20 cellular contexts compared by ENCODE assay signal in the genomic region with DNA sequence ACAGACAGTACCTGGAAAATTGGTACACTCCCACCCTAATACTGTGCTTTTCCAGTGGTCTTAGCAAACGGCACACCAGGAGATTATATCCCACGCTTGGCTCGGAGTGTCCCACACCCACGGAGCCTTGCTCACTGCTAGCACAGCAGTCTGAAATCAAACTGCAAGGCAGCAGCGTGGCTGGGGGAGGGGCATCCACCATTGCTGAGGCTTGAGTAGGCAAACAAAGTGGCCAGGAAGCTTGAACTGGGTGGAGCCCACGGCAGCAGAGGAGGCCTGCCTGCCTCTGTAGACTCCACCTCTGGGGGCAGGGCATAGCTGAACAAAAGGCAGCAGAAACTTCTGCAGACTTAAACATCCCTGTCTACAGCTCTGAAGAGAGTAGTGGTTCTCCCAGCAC. TPM values are rescaled to one million over a fixed set of nuclear protein-coding genes. Genes with fewer than 3 reads are reported as not detected.
"Had no signal": no experiment of that assay in that cellular context is flagged by ENCODE, and none has a peak within 500 bp of the region (broad histone marks: within the 10 kb centered on the region; RNA-seq: fewer than 3 reads in every experiment).

No MANE protein-coding gene starts in this region.

RNA-seq across cellular contexts. Expression of a gene that starts 56.1 kb away (rescaled TPM):
- total RNA-seq: activated B cell treated with CpG ODN at 0.5 μM for 24 hours; activated CD4-positive, alpha-beta memory T cell treated with anti-CD3 and anti-CD28 coated beads for 36 hours; activated CD4-positive, alpha-beta T cell treated with anti-CD3 and anti-CD28 coated beads, Interleukin-2, amount 10 ng/mL, durations not matched to agents 24 days and 14 days; activated CD8-positive, alpha-beta memory T cell treated with anti-CD3 and anti-CD28 coated beads for 36 hours; activated CD8-positive, alpha-beta T cell treated with anti-CD3 and anti-CD28 coated beads for 36 hours; activated naive CD4-positive, alpha-beta T cell treated with anti-CD3 and anti-CD28 coated beads for 36 hours; activated naive CD4-positive, alpha-beta T cell treated with anti-CD3 and anti-CD28 coated beads, Interleukin-2, amount 50 U/mL, for 72 hours; activated naive CD8-positive, alpha-beta T cell treated with anti-CD3 and anti-CD28 coated beads for 36 hours; activated T-cell treated with anti-CD3 and anti-CD28 coated beads, Interleukin-2, amount 50 U/mL, for 4 hours; activated T-cell treated with anti-CD3 and anti-CD28 coated beads, Interleukin-2, amount 50 U/mL, for 72 hours; activated T-helper 1 cell treated with anti-CD3 and anti-CD28 coated beads, Interleukin-12 subunit alpha, Interleukin-12 subunit beta, Interleukin-2, Interleukin-4 antibody, amounts not matched to agents 30 ng/mL and 10 ng/mL and 1 ng/mL, durations not matched to agents 14 hours and 24 hours and 36 hours; activated T-helper 17 cell treated with anti-CD3 and anti-CD28 coated beads, Interleukin-2, amount 50 U/mL, for 72 hours; aorta; astrocyte; body of pancreas; breast epithelium; cardiac septum; cerebellum; T-helper 2 cell treated with Interferon-gamma antibody and Interleukin-4, amounts not matched to agents 100 ng/mL and 5 ng/mL, for 36 hours had no signal
- polyA plus RNA-seq: adrenal gland, aorta had no signal
